Comparison of ENCODE assay signal across 8 cellular contexts in genomic region chr12:105562727-105563072, GRCh38.
DNase-seq lines count a peak whose midpoint lies in the region; ATAC-seq and TF ChIP-seq lines count a peak whose summit lies in the region.

No MANE protein-coding gene starts in this region.

- POLR2A ChIA-PET in MCF 10A (lab: Yijun Ruan, JAX) (interaction anchor here (0.6 to 1.6 kb wide), 6 partner anchors 27 to 544 kb away, joined by 3 to 7 read pairs (median 4); no protein-coding TSS in a partner anchor), RWPE1 (lab: Yijun Ruan, JAX; ENCODE audit: low non-redundant PET) (no interaction called here)

- peak overlapping the region; percentile 65 for H3K27ac ChIP-seq in mammary epithelial cell (ENCODE audit: insufficient read depth, low read depth, low read length)
- H3K27ac ChIP-seq in RWPE1, result peak overlapping the region; percentile 98

- peaks cover 6% of the 10 kb centered on the region for H3K4me1 Mint-ChIP-seq in MCF 10A (ENCODE audit: insufficient read depth, unreplicated experiment)
- H3K4me1 Mint-ChIP-seq in activated T-cell treated with anti-CD3 and anti-CD28 coated beads, Interleukin-2, amount 50 U/mL, for 72 hours (ENCODE audit: low read depth), result no peaks in the 10 kb centered on the region

- peak overlapping the region; percentile 77 for H2AFZ ChIP-seq in mammary epithelial cell (ENCODE audit: low read depth, low read length)

- H3K27me3 ChIP-seq in mammary epithelial cell (ENCODE audit: insufficient read depth, low read length) (no peaks in the 10 kb centered on the region), kidney epithelial cell (ENCODE audit: control insufficient read depth, insufficient read depth, low read length) (no peaks in the 10 kb centered on the region)

- intact Hi-C loops in mammary epithelial cell (cut with micrococcal nuclease), result no loop called here
- intact Hi-C loops in MCF 10A (cut with micrococcal nuclease), result no loop called here

- H3K9me3 ChIP-seq in mammary epithelial cell (replicated peaks; ENCODE audit: insufficient read depth, low read length), result no peaks in the 10 kb centered on the region

- no peaks in the 10 kb centered on the region for H3K36me3 Mint-ChIP-seq in MCF 10A (ENCODE audit: insufficient read depth, unreplicated experiment)
- no peaks in the 10 kb centered on the region for H3K36me3 Mint-ChIP-seq in activated T-cell treated with anti-CD3 and anti-CD28 coated beads, Interleukin-2, amount 50 U/mL, for 72 hours (ENCODE audit: insufficient read depth in 2 of 2)

- TF ChIP-seq CTCF in mammary epithelial cell (conservative IDR thresholded peaks at IDR 0.05 in 1 of 2, IDR thresholded peaks at IDR 0.05 in 1 of 2; ENCODE audit: extremely low read depth in 1 of 2, insufficient read depth in 1 of 2, low read depth in 1 of 2, low read length in 2 of 2), result no peak
- no peak for TF ChIP-seq CTCF in MCF 10A (IDR thresholded peaks at IDR 0.05; ENCODE audit: unreplicated experiment)
- no peak for TF ChIP-seq CTCF in RWPE1 (conservative IDR thresholded peaks at IDR 0.05; ENCODE audit: low read depth)
- TF ChIP-seq CTCF in kidney epithelial cell (IDR thresholded peaks at IDR 0.05; ENCODE audit: insufficient read depth, low read length, poor library complexity, severe bottlenecking), result no peak
- TF ChIP-seq CTCF in GM10266 (IDR thresholded peaks at IDR 0.05; ENCODE audit: control insufficient read depth, insufficient read depth, low read depth, missing control alignments), result no peak

- DNase-seq in mammary epithelial cell, result peak; percentile 60
- no peak for DNase-seq in MCF 10A (ENCODE audit: unreplicated experiment)
- peak; percentile 58 for DNase-seq in RWPE1 (ENCODE audit: low spot score)
- DNase-seq in kidney epithelial cell (ENCODE audit: low read depth), result no peak
- no peak for DNase-seq in GM10266 (ENCODE audit: extremely low spot score)
- DNase-seq in activated T-cell treated with anti-CD3 and anti-CD28 coated beads, Interleukin-2, amount 50 U/mL, for 72 hours, result no peak
- no peak for DNase-seq in GM19240 (ENCODE audit: insufficient read length, low spot score)

- dilution Hi-C loops in mammary epithelial cell (cut with HindIII; ENCODE audit: low sequenced_read_pairs), result no loop called here

- no peaks in the 10 kb centered on the region for H3K79me2 ChIP-seq in mammary epithelial cell (ENCODE audit: insufficient read depth, low read length)

- no peaks in the 10 kb centered on the region for H4K20me1 ChIP-seq in mammary epithelial cell (ENCODE audit: insufficient read depth, low read length)

- H3K9ac ChIP-seq in mammary epithelial cell (ENCODE audit: insufficient read depth, low read length), result peak overlapping the region; percentile 23

- H3K9me3 Mint-ChIP-seq in MCF 10A (ENCODE audit: unreplicated experiment), result no peaks in the 10 kb centered on the region
- no peaks in the 10 kb centered on the region for H3K9me3 Mint-ChIP-seq in activated T-cell treated with anti-CD3 and anti-CD28 coated beads, Interleukin-2, amount 50 U/mL, for 72 hours

- H3K4me3 ChIP-seq in mammary epithelial cell (replicated peaks in 1 of 3; ENCODE audit: insufficient read depth in 1 of 3, low read depth in 2 of 3, low read length in 3 of 3) (no peak overlapping the region), kidney epithelial cell (ENCODE audit: low read depth, low read length) (peak overlapping the region; percentile 18)

- H3K36me3 ChIP-seq in mammary epithelial cell (ENCODE audit: insufficient read depth, low read length) (no peaks in the 10 kb centered on the region), kidney epithelial cell (ENCODE audit: control insufficient read depth, insufficient read depth, low read length) (no peaks in the 10 kb centered on the region)

- H3K4me2 ChIP-seq in mammary epithelial cell (ENCODE audit: insufficient read depth, low read depth, low read length), result peak overlapping the region; percentile 67

- no peak overlapping the region for H3K27ac Mint-ChIP-seq in MCF 10A (ENCODE audit: low read depth, unreplicated experiment)
- H3K27ac Mint-ChIP-seq in activated T-cell treated with anti-CD3 and anti-CD28 coated beads, Interleukin-2, amount 50 U/mL, for 72 hours, result no peak overlapping the region

- CTCF ChIA-PET in mammary epithelial cell (lab: Charles Lee; ENCODE audit: low non-redundant PET) (no interaction called here), MCF 10A (lab: Yijun Ruan, JAX) (interaction anchor here (0.6 to 1.0 kb wide), 6 partner anchors 10 to 699 kb away, joined by 3 to 5 read pairs (median 3); no protein-coding TSS in a partner anchor), RWPE1 (lab: Yijun Ruan, JAX) (interaction anchor here (0.6 to 0.7 kb wide), 2 partner anchors 73 to 107 kb away, joined by 5 to 6 read pairs; no protein-coding TSS in a partner anchor)

- BruUV-seq in mammary epithelial cell (replicated peaks; lab: Mats Ljungman, UMichigan) (no TSS peak), MCF 10A (replicated peaks; lab: Mats Ljungman, UMichigan) (no TSS peak)

- H3K4me1 ChIP-seq in mammary epithelial cell (ENCODE audit: insufficient read depth, low read length), result peaks cover 19% of the 10 kb centered on the region

- WGBS in mammary epithelial cell (ENCODE audit: low coverage, missing lambda C conversion rate), result 35% methylated on average over 5 of the region's 7 CpGs

- ATAC-seq in HG03139 (IDR thresholded peaks at IDR 0.05; ENCODE audit: unreplicated experiment), result no peak
- no peak for ATAC-seq in activated T-cell treated with anti-CD3 and anti-CD28 coated beads, Interleukin-2, amount 50 U/mL, for 72 hours (replicated peaks in 1 of 2)

- no peaks in the 10 kb centered on the region for H3K27me3 Mint-ChIP-seq in MCF 10A (ENCODE audit: insufficient read depth, unreplicated experiment)
- H3K27me3 Mint-ChIP-seq in activated T-cell treated with anti-CD3 and anti-CD28 coated beads, Interleukin-2, amount 50 U/mL, for 72 hours (ENCODE audit: low read depth), result peaks cover 21% of the 10 kb centered on the region

- in situ Hi-C loops in mammary epithelial cell (cut with MboI; ENCODE audit: low sequenced_read_pairs in 2 of 2), result no loop called here

- no peak overlapping the region for H3K4me3 Mint-ChIP-seq in MCF 10A (ENCODE audit: unreplicated experiment)
- no peak overlapping the region for H3K4me3 Mint-ChIP-seq in activated T-cell treated with anti-CD3 and anti-CD28 coated beads, Interleukin-2, amount 50 U/mL, for 72 hours

Comparison
In these comparisons a context has a peak if more than half of its experiments do, and no peak if none do; other contexts are left out.
1. DNase-seq: peak in mammary epithelial cell (single experiment) and RWPE1 (single experiment); none in MCF 10A (single experiment), kidney epithelial cell (single experiment), GM10266 (single experiment), activated T-cell treated with anti-CD3 and anti-CD28 coated beads, Interleukin-2, amount 50 U/mL, for 72 hours (0 of 2) and GM19240 (single experiment).